8 cellular contexts compared by ENCODE assay signal in genomic region chr6:163457637-163458561, GRCh38. TPM values are rescaled to one million over a fixed set of nuclear protein-coding genes. Genes with fewer than 3 reads are reported as not detected.
DNase-seq lines count a peak whose midpoint lies in the region; ATAC-seq and TF ChIP-seq lines count a peak whose summit lies in the region.

No MANE protein-coding gene starts in this region.

- no peak overlapping the region for H2BK120ac ChIP-seq in neuronal stem cell (ENCODE audit: low read depth, low read length)

- CTCF ChIA-PET in activated B cell treated with CpG ODN at 0.5 μM for 24 hours (lab: Charles Lee), result no interaction called here

- H2BK5ac ChIP-seq in neuronal stem cell (ENCODE audit: low read length), result no peak overlapping the region

- H3K27me3 Mint-ChIP-seq in activated naive CD4-positive, alpha-beta T cell treated with anti-CD3 and anti-CD28 coated beads, Interleukin-2, amount 50 U/mL, for 24 hours, result no peaks in the 10 kb centered on the region
- H3K27me3 Mint-ChIP-seq in activated B cell treated with CpG ODN at 0.5 μM for 24 hours, result no peaks in the 10 kb centered on the region
- no peaks in the 10 kb centered on the region for H3K27me3 Mint-ChIP-seq in stimulated activated naive B cell treated with anti-CD40 and anti-IgM and Interleukin-4, amounts not matched to agents 10 μg/mL and 1 μg/mL and 100 μg/mL, for 72 hours

- H2AFZ ChIP-seq in neuronal stem cell (ENCODE audit: low read length), result no peak overlapping the region

- peaks cover 12% of the 10 kb centered on the region for H3K36me3 Mint-ChIP-seq in activated naive CD4-positive, alpha-beta T cell treated with anti-CD3 and anti-CD28 coated beads, Interleukin-2, amount 50 U/mL, for 24 hours
- H3K36me3 Mint-ChIP-seq in activated B cell treated with CpG ODN at 0.5 μM for 24 hours (ENCODE audit: low read depth), result peaks cover 26% of the 10 kb centered on the region
- peaks cover 20 to 22% of the 10 kb centered on the region in 2 donors for H3K36me3 Mint-ChIP-seq in stimulated activated naive B cell treated with anti-CD40 and anti-IgM and Interleukin-4, amounts not matched to agents 10 μg/mL and 1 μg/mL and 100 μg/mL, for 72 hours

- peak overlapping the region; percentile 9 for H3K4me3 Mint-ChIP-seq in activated naive CD4-positive, alpha-beta T cell treated with anti-CD3 and anti-CD28 coated beads, Interleukin-2, amount 50 U/mL, for 24 hours
- no peak overlapping the region for H3K4me3 Mint-ChIP-seq in activated B cell treated with CpG ODN at 0.5 μM for 24 hours
- no peak overlapping the region for H3K4me3 Mint-ChIP-seq in stimulated activated naive B cell treated with anti-CD40 and anti-IgM and Interleukin-4, amounts not matched to agents 10 μg/mL and 1 μg/mL and 100 μg/mL, for 72 hours

- no peaks in the 10 kb centered on the region for H3K27me3 ChIP-seq in left ventricle myocardium inferior (ENCODE audit: low read depth)
- no peaks in the 10 kb centered on the region for H3K27me3 ChIP-seq in tibial artery
- H3K27me3 ChIP-seq in neuronal stem cell (ENCODE audit: control insufficient read depth in 3 of 3, insufficient read depth in 3 of 3, low read depth in 1 of 3, low read length in 3 of 3), result no peaks in the 10 kb centered on the region

- no peak overlapping the region for H3K4me2 ChIP-seq in neuronal stem cell (ENCODE audit: insufficient read depth, low read length, poor library complexity, severe bottlenecking)

- DNase-seq in activated naive CD4-positive, alpha-beta T cell treated with anti-CD3 and anti-CD28 coated beads, Interleukin-2, amount 50 U/mL, for 16 hours, result no peak
- DNase-seq in activated B cell treated with CpG ODN at 0.5 μM for 24 hours (no peak), left ventricle myocardium inferior (no peak), tibial artery (peak in 1 of 2 donors; percentile 44), neuronal stem cell (ENCODE audit: low spot score) (no peak), pons (ENCODE audit: low spot score) (no peak)
- DNase-seq in stimulated activated naive B cell treated with anti-CD40 and anti-IgM and Interleukin-4, amounts not matched to agents 10 μg/mL and 1 μg/mL and 100 μg/mL, for 72 hours, result no peak

- H3K27ac ChIP-seq in left ventricle myocardium inferior (replicated peaks) (peak overlapping the region; percentile 66), tibial artery (peak overlapping the region; percentile 20 to 29), neuronal stem cell (replicated peaks; ENCODE audit: low read length) (no peak overlapping the region)

- no peak overlapping the region for H2BK12ac ChIP-seq in neuronal stem cell (ENCODE audit: low read length)

- no peak overlapping the region for H4K91ac ChIP-seq in neuronal stem cell (ENCODE audit: low read depth, low read length, poor library complexity)

- no peak overlapping the region for H3K23ac ChIP-seq in neuronal stem cell (ENCODE audit: low read depth, low read length, poor library complexity)

- H3K9me3 Mint-ChIP-seq in activated naive CD4-positive, alpha-beta T cell treated with anti-CD3 and anti-CD28 coated beads, Interleukin-2, amount 50 U/mL, for 24 hours, result no peaks in the 10 kb centered on the region
- H3K9me3 Mint-ChIP-seq in activated B cell treated with CpG ODN at 0.5 μM for 24 hours, result no peaks in the 10 kb centered on the region
- no peaks in the 10 kb centered on the region for H3K9me3 Mint-ChIP-seq in stimulated activated naive B cell treated with anti-CD40 and anti-IgM and Interleukin-4, amounts not matched to agents 10 μg/mL and 1 μg/mL and 100 μg/mL, for 72 hours

- no peak overlapping the region for H2AK5ac ChIP-seq in neuronal stem cell (ENCODE audit: low read depth, low read length)

- no peak overlapping the region for H2BK15ac ChIP-seq in neuronal stem cell (ENCODE audit: low read length)

- H3K9ac ChIP-seq in neuronal stem cell (ENCODE audit: low read depth, low read length, poor library complexity), result no peak overlapping the region

- no peaks in the 10 kb centered on the region for H3K9me3 ChIP-seq in left ventricle myocardium inferior (replicated peaks)
- H3K9me3 ChIP-seq in tibial artery, result no peaks in the 10 kb centered on the region
- peaks cover 0 to 43% of the 10 kb centered on the region in 2 donors for H3K9me3 ChIP-seq in neuronal stem cell (replicated peaks in 1 of 2; ENCODE audit: control insufficient read depth in 2 of 2, insufficient read depth in 1 of 2, low read depth in 1 of 2, low read length in 2 of 2)

- H3K4me3 ChIP-seq in left ventricle myocardium inferior (peak overlapping the region; percentile 14), tibial artery (no peak overlapping the region), neuronal stem cell (ENCODE audit: low read length in 2 of 2) (no peak overlapping the region)

- no peak overlapping the region for H3K4ac ChIP-seq in neuronal stem cell (ENCODE audit: low read length)

- H3K4me1 Mint-ChIP-seq in activated naive CD4-positive, alpha-beta T cell treated with anti-CD3 and anti-CD28 coated beads, Interleukin-2, amount 50 U/mL, for 24 hours, result peaks cover 81% of the 10 kb centered on the region
- peaks cover 49% of the 10 kb centered on the region for H3K4me1 Mint-ChIP-seq in activated B cell treated with CpG ODN at 0.5 μM for 24 hours
- H3K4me1 Mint-ChIP-seq in stimulated activated naive B cell treated with anti-CD40 and anti-IgM and Interleukin-4, amounts not matched to agents 10 μg/mL and 1 μg/mL and 100 μg/mL, for 72 hours, result peaks cover 36 to 79% of the 10 kb centered on the region in 2 donors

- POLR2A ChIA-PET in activated B cell treated with CpG ODN at 0.5 μM for 24 hours (lab: Charles Lee), result no interaction called here

- no peaks in the 10 kb centered on the region for H3K79me1 ChIP-seq in neuronal stem cell (ENCODE audit: low read depth, low read length)

- H3K4me1 ChIP-seq in left ventricle myocardium inferior (peaks cover 100% of the 10 kb centered on the region), tibial artery (peaks cover 3 to 79% (median 25%) of the 10 kb centered on the region in 4 donors), neuronal stem cell (ENCODE audit: control insufficient read depth in 2 of 2, insufficient read depth in 1 of 2, low read depth in 1 of 2, low read length in 2 of 2) (peaks cover 6 to 7% of the 10 kb centered on the region in 2 donors)

- intact Hi-C loops in activated B cell treated with CpG ODN at 0.5 μM for 24 hours (cut with micrococcal nuclease) (loop anchor here (5.0 kb wide), 1 partner anchor 209 kb away; no protein-coding TSS in a partner anchor), left ventricle myocardium inferior (cut with micrococcal nuclease) (no loop called here), tibial artery (cut with DNase I; ENCODE audit: low total_unique reads) (no loop called here)

- TF ChIP-seq CTCF in activated B cell treated with CpG ODN at 0.5 μM for 24 hours (IDR thresholded peaks at IDR 0.05) (no peak), left ventricle myocardium inferior (IDR thresholded peaks at IDR 0.05; ENCODE audit: borderline replicate concordance) (no peak), tibial artery (IDR thresholded peaks at IDR 0.05) (no peak)

- H3K27ac Mint-ChIP-seq in activated naive CD4-positive, alpha-beta T cell treated with anti-CD3 and anti-CD28 coated beads, Interleukin-2, amount 50 U/mL, for 24 hours, result peak overlapping the region; percentile 86
- H3K27ac Mint-ChIP-seq in activated B cell treated with CpG ODN at 0.5 μM for 24 hours, result peak overlapping the region; percentile 3
- H3K27ac Mint-ChIP-seq in stimulated activated naive B cell treated with anti-CD40 and anti-IgM and Interleukin-4, amounts not matched to agents 10 μg/mL and 1 μg/mL and 100 μg/mL, for 72 hours, result no peak overlapping the region

- no peak overlapping the region for H3K18ac ChIP-seq in neuronal stem cell (ENCODE audit: low read length)

- no peak for ATAC-seq in activated B cell treated with CpG ODN at 0.5 μM for 24 hours (ENCODE audit: low read depth)
- ATAC-seq in stimulated activated naive B cell treated with anti-CD40 and anti-IgM and Interleukin-4, amounts not matched to agents 10 μg/mL and 1 μg/mL and 100 μg/mL, for 72 hours (replicated peaks), result no peak

- no peak overlapping the region for H3K14ac ChIP-seq in neuronal stem cell (ENCODE audit: low read length)

- H3K36me3 ChIP-seq in left ventricle myocardium inferior, result peaks cover 17% of the 10 kb centered on the region
- peaks cover 0 to 6% (median 0%) of the 10 kb centered on the region in 3 donors for H3K36me3 ChIP-seq in tibial artery
- peaks cover 0 to 94% of the 10 kb centered on the region in 2 donors for H3K36me3 ChIP-seq in neuronal stem cell (replicated peaks in 1 of 2; ENCODE audit: control insufficient read depth in 2 of 2, insufficient read depth in 2 of 2, low read length in 2 of 2)

- H4K8ac ChIP-seq in neuronal stem cell (ENCODE audit: low read depth, low read length), result no peak overlapping the region

- no CpG with 5 or more reads among the region's 3 CpGs for WGBS in neuronal stem cell (ENCODE audit: extremely low coverage in 2 of 2, insufficient read length in 2 of 2, insufficient replicate concordance in 1 of 2), 2 donors

RNA-seq across cellular contexts. Expression of gene QKI, which starts 43.4 kb away (rescaled TPM):
- total RNA-seq in activated B cell treated with CpG ODN at 0.5 μM for 24 hours (61.5 and 66.6 TPM in 2 replicates), left ventricle myocardium inferior (449 TPM)
- polyA plus RNA-seq in neuronal stem cell (2013, experiment 1 of 2), result 174 TPM
- 177 TPM for polyA plus RNA-seq in neuronal stem cell (2013, experiment 2 of 2)
